ENCODE assay signal across 19 cellular contexts in the genomic region with DNA sequence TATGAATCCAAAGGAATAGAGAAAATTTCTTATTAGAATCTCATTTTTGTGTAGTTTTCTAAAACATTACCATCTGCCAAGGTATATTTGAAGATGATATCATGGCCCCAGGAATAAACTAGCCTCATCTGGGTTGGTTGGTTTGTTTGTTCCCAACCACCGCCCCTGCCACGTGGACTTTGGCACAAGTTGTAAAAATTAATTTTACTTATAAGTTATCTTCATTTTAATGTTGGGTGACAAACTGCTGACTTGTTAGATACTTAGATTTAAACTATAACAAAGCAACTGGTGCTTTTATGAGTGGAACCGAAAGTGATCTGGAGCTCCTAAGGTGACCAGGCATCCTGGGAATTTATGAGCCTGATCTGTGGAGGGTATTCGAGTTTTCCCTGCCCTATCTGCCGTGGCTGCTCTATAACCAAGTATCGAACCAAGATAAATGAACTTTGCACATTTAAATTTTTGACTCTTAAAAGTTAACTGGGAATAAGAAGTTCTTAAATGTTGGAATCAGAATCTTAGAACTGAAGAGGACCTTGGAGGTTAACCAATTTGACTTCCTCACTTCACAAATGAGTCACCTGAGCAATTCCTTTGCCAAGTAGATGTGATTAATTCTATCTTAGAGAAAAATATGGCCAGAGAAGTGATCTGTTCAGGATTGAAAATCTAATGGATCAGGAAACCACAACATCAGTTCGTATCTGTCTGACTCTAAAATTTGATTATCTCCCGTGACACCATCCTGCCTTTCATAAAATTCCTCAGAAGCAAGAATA.
A peak's percentile ranks its signal among the peaks of the same experiment; 100 is the strongest.
DNase-seq lines count a peak whose midpoint lies in the region; ATAC-seq and TF ChIP-seq lines count a peak whose summit lies in the region.
"Had no signal": no experiment of that assay in that cellular context is flagged by ENCODE, and none has a peak within 500 bp of the region (broad histone marks: within the 10 kb centered on the region; RNA-seq: fewer than 3 reads in every experiment).

No MANE protein-coding gene starts in this region.

- peak overlapping the region; percentile 63; the same call in 1 of the 2 replicates for H3K4me2 ChIP-seq in SK-N-SH

- H3K27ac ChIP-seq in SK-N-SH (ENCODE audit: low read depth in 2 of 2, low read length in 1 of 2) (no peak overlapping the region), RWPE2 (ENCODE audit: poor library complexity, severe bottlenecking) (peak overlapping the region; percentile 33)
- H3K27ac ChIP-seq: 22Rv1, tibial nerve had no signal

- H2AFZ ChIP-seq in SK-N-SH (ENCODE audit: low read depth), result no peak overlapping the region

- POLR2A ChIA-PET in SK-N-SH (lab: Yijun Ruan, JAX), result no interaction called here

- H3K27me3 ChIP-seq in SK-N-SH (ENCODE audit: insufficient read depth) (peaks cover 9% of the 10 kb centered on the region; the same call in 1 of the 2 replicates), RWPE2 (ENCODE audit: insufficient read depth, poor library complexity, severe bottlenecking) (no peaks in the 10 kb centered on the region)
- H3K27me3 ChIP-seq: tibial nerve had no signal

- no peak overlapping the region for H3K9ac ChIP-seq in SK-N-SH

- no peak for TF ChIP-seq RAD21 in SK-N-SH (IDR thresholded peaks at IDR 0.05; ENCODE audit: low read length)

- peaks cover 0 to 10% of the 10 kb centered on the region in 2 experiments; a peak in 2 of 4 replicates for H3K4me1 ChIP-seq in SK-N-SH (ENCODE audit: control insufficient read depth in 1 of 2, insufficient read depth in 2 of 2, low read depth in 1 of 2, low read length in 1 of 2)
- H3K4me1 ChIP-seq in RWPE2 (ENCODE audit: insufficient read depth, poor library complexity, severe bottlenecking), result peaks cover 24% of the 10 kb centered on the region

- ATAC-seq in SK-N-SH treated with all-trans-retinoic acid at 6 μM for 48 hours (no peak), RWPE2 (ENCODE audit: low read depth) (peak; percentile 67), HG02610 (IDR thresholded peaks at IDR 0.05; ENCODE audit: unreplicated experiment) (no peak)
- ATAC-seq: stimulated activated naive B cell treated with anti-CD40 and anti-IgM and Interleukin-4, amounts not matched to agents 10 μg/mL and 1 μg/mL and 100 μg/mL, for 72 hours had no signal

- WGBS in SK-N-SH (ENCODE audit: low lambda C conversion rate), result 5% methylated on average over 8 of the region's 8 CpGs

- no peak for DNase-seq in SK-N-SH
- no peak for DNase-seq in RWPE2 (ENCODE audit: low spot score)
- DNase-seq in fibroblast of the conjunctiva (ENCODE audit: low read depth), result peak; percentile 53
- peak; percentile 50 for DNase-seq in stromal cell of bone marrow (ENCODE audit: low read depth)
- DNase-seq in NCI-H1417 treated with DMSO at 0.1 percent for 48 hours (lab: John Stamatoyannopoulos, UW), result no peak
- no peak for DNase-seq in COLO829 (ENCODE audit: low spot score)
- DNase-seq: activated CD4-positive, CD25-positive, alpha-beta regulatory T cell treated with anti-CD3 and anti-CD28 coated beads, Interleukin-2, amount 50 U/mL, for 72 hours; amygdala; DND-41; midbrain; NCI-H1930; NCI-H510A; SIG-M5; stimulated activated naive B cell treated with anti-CD40 and anti-IgM and Interleukin-4, amounts not matched to agents 10 μg/mL and 1 μg/mL and 100 μg/mL, for 72 hours; T-helper 9 cell had no signal

- no peak overlapping the region for H3K4me3 ChIP-seq in SK-N-SH (ENCODE audit: low read depth in 2 of 2, low read length in 1 of 2)
- H3K4me3 ChIP-seq in RWPE2 (ENCODE audit: severe bottlenecking), result no peak overlapping the region
- H3K4me3 ChIP-seq: tibial nerve had no signal

- CTCF ChIA-PET in SK-N-SH (lab: Yijun Ruan, JAX), result no interaction called here

- TF ChIP-seq EP300 in SK-N-SH (IDR thresholded peaks at IDR 0.05; ENCODE audit: borderline replicate concordance in 1 of 2, low read depth in 1 of 2, low read length in 1 of 2), result no peak

- H3K36me3 ChIP-seq in SK-N-SH (replicated peaks in 1 of 2; ENCODE audit: control insufficient read depth in 1 of 2, insufficient read depth in 2 of 2, low read length in 1 of 2) (no peaks in the 10 kb centered on the region), RWPE2 (ENCODE audit: low read depth) (no peaks in the 10 kb centered on the region)
- H3K36me3 ChIP-seq: tibial nerve had no signal

- no peaks in the 10 kb centered on the region for H3K9me2 ChIP-seq in SK-N-SH

- no peaks in the 10 kb centered on the region for H3F3A ChIP-seq in SK-N-SH (replicated peaks; ENCODE audit: insufficient read depth)

- H4K20me1 ChIP-seq in SK-N-SH (ENCODE audit: insufficient read depth), result no peaks in the 10 kb centered on the region

- no peaks in the 10 kb centered on the region for H3K79me2 ChIP-seq in SK-N-SH (ENCODE audit: insufficient read depth)

- no peaks in the 10 kb centered on the region for H3K9me3 ChIP-seq in SK-N-SH
- no peaks in the 10 kb centered on the region for H3K9me3 ChIP-seq in RWPE2 (ENCODE audit: severe bottlenecking)
- H3K9me3 ChIP-seq: tibial nerve had no signal

- TF ChIP-seq CTCF in SK-N-SH (IDR thresholded peaks at IDR 0.05) (no peak), RWPE2 (IDR thresholded peaks at IDR 0.05; ENCODE audit: poor library complexity, severe bottlenecking) (no peak)

TF ChIP-seq in SK-N-SH, 30 proteins besides CTCF, POLR2A, EP300 and RAD21 (continues in another document):
- TF ChIP-seq TCF12 (IDR thresholded peaks at IDR 0.05), result no peak
- TF ChIP-seq, protein P1, sequence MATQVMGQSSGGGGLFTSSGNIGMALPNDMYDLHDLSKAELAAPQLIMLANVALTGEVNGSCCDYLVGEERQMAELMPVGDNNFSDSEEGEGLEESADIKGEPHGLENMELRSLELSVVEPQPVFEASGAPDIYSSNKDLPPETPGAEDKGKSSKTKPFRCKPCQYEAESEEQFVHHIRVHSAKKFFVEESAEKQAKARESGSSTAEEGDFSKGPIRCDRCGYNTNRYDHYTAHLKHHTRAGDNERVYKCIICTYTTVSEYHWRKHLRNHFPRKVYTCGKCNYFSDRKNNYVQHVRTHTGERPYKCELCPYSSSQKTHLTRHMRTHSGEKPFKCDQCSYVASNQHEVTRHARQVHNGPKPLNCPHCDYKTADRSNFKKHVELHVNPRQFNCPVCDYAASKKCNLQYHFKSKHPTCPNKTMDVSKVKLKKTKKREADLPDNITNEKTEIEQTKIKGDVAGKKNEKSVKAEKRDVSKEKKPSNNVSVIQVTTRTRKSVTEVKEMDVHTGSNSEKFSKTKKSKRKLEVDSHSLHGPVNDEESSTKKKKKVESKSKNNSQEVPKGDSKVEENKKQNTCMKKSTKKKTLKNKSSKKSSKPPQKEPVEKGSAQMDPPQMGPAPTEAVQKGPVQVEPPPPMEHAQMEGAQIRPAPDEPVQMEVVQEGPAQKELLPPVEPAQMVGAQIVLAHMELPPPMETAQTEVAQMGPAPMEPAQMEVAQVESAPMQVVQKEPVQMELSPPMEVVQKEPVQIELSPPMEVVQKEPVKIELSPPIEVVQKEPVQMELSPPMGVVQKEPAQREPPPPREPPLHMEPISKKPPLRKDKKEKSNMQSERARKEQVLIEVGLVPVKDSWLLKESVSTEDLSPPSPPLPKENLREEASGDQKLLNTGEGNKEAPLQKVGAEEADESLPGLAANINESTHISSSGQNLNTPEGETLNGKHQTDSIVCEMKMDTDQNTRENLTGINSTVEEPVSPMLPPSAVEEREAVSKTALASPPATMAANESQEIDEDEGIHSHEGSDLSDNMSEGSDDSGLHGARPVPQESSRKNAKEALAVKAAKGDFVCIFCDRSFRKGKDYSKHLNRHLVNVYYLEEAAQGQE (IDR thresholded peaks at IDR 0.05; ENCODE audit: low read depth, low read length), result no peak
- no peak for TF ChIP-seq RXRA (IDR thresholded peaks at IDR 0.05; ENCODE audit: borderline replicate concordance, low read depth)
- peak; percentile 30; the same call in 1 of the 2 replicates for TF ChIP-seq NFIC (IDR thresholded peaks at IDR 0.05; ENCODE audit: borderline replicate concordance)
- no peak for TF ChIP-seq ELF1 (IDR thresholded peaks at IDR 0.05)
- no peak for TF ChIP-seq TEAD4 (IDR thresholded peaks at IDR 0.05; ENCODE audit: borderline replicate concordance, insufficient read depth)

TF ChIP-seq in SK-N-SH treated with all-trans-retinoic acid at 6 μM for 48 hours, 23 proteins besides CTCF, POLR2A, EP300 and RAD21 (continues in another document):
- TF ChIP-seq GLIS3 (CRISPR knock-in tag; IDR thresholded peaks at IDR 0.05) (no peak), CSDC2 (CRISPR knock-in tag; IDR thresholded peaks at IDR 0.05) (no peak), ISL1 (CRISPR knock-in tag; IDR thresholded peaks at IDR 0.05) (no peak; the same call in 1 of the 2 replicates), SNAI2 (CRISPR knock-in tag; IDR thresholded peaks at IDR 0.05) (no peak), OSR1 (CRISPR knock-in tag; IDR thresholded peaks at IDR 0.05) (no peak), ZNF70 (CRISPR knock-in tag; IDR thresholded peaks at IDR 0.05) (no peak), ZFP3 (CRISPR knock-in tag; IDR thresholded peaks at IDR 0.05) (no peak), ZNF565 (CRISPR knock-in tag; conservative IDR thresholded peaks at IDR 0.05; ENCODE audit: low read depth) (no peak), ESRRG (CRISPR knock-in tag; IDR thresholded peaks at IDR 0.05) (no peak), RARB (CRISPR knock-in tag; IDR thresholded peaks at IDR 0.05) (no peak)
- TF ChIP-seq, protein P2, sequence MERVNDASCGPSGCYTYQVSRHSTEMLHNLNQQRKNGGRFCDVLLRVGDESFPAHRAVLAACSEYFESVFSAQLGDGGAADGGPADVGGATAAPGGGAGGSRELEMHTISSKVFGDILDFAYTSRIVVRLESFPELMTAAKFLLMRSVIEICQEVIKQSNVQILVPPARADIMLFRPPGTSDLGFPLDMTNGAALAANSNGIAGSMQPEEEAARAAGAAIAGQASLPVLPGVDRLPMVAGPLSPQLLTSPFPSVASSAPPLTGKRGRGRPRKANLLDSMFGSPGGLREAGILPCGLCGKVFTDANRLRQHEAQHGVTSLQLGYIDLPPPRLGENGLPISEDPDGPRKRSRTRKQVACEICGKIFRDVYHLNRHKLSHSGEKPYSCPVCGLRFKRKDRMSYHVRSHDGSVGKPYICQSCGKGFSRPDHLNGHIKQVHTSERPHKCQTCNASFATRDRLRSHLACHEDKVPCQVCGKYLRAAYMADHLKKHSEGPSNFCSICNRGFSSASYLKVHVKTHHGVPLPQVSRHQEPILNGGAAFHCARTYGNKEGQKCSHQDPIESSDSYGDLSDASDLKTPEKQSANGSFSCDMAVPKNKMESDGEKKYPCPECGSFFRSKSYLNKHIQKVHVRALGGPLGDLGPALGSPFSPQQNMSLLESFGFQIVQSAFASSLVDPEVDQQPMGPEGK (CRISPR knock-in tag; IDR thresholded peaks at IDR 0.05; ENCODE audit: borderline replicate concordance), result no peak

Comparison
In these comparisons a context has a peak if more than half of its experiments do, and no peak if none do; other contexts are left out.
1. DNase-seq: peak in fibroblast of the conjunctiva (single experiment) and stromal cell of bone marrow (single experiment); none in SK-N-SH (single experiment), RWPE2 (single experiment), NCI-H1417 treated with DMSO at 0.1 percent for 48 hours (single experiment) and COLO829 (single experiment).